Comparison of ENCODE assay signal across 9 cellular contexts in genomic region chr5:80382488-80382887, GRCh38.
"Had no signal": no experiment of that assay in that cellular context is flagged by ENCODE, and none has a peak within 500 bp of the region (broad histone marks: within the 10 kb centered on the region; RNA-seq: fewer than 3 reads in every experiment).

No MANE protein-coding gene starts in this region.

- H3K9me3 Mint-ChIP-seq: HFFc6 had no signal

- H3K9me3 ChIP-seq: HAP-1 had no signal

- H3K4me3 ChIP-seq: GM23248, HAP-1, K562 had no signal

- H3K9ac ChIP-seq: GM23248 had no signal

- H2AFZ ChIP-seq: GM23248 had no signal

- DNase-seq: GM23248, H7, HFFc6, IMR-90, KG1 had no signal

- ATAC-seq: HCT116, K562 had no signal

- H3K36me3 ChIP-seq: HAP-1 had no signal

- H3K4me3 Mint-ChIP-seq: HFFc6 had no signal

- H3K27ac Mint-ChIP-seq: HFFc6 had no signal

- FAIRE-seq: HTR-8/SVneo, K562 had no signal

- H3K27ac ChIP-seq: GM23248 had no signal
